In the genomic region with DNA sequence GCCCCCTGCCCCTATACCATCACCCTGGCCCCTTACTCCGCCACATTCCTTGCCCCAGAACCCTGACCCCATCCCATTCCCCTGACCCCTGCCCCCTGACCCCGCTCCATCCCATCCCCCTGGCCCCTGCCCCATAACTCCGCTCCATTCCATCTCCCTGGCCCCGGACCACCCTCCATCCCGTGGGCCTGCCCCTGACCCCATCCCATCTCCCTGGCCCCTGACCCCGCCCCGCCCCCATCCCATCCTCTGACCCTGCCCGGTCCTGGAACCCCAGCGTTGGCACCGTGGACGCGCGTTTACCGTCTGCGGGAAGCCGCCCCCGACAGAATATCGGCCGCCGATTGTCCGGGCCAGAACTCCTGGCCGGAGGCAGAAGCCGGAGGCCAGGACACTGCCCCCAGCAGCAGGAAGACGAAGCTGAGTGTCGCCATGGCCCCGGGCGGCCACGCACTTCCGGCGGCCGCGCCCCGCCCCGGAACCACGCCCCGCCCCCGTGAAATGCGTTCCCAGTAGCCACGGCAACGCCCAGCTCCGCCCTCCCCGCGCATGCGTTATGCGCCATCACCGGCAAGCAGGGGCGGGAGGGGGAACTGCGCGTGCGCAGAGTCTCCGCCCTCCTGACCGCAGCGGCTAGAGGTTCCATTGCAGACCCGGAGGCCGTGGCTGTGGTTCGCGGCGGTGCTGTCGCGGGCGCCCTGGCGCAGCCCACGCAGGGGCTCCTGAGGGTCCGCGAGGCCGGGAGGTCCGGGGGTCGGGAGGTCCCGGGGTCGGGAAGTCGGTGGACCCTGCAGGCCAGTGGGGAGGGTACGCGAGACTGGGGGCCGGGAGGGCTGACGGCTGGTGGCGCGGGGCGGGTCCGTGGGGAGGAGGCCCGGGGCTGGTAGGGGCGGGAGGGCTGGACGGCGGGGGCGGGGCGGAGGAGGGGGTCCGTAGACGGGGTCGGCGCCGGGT, we compare ENCODE assay signal across 8 cellular contexts. TPM values are rescaled to one million over a fixed set of nuclear protein-coding genes. Genes with fewer than 3 reads are reported as not detected.
DNase-seq lines count a peak whose midpoint lies in the region; ATAC-seq and TF ChIP-seq lines count a peak whose summit lies in the region.

A gene with protein sequence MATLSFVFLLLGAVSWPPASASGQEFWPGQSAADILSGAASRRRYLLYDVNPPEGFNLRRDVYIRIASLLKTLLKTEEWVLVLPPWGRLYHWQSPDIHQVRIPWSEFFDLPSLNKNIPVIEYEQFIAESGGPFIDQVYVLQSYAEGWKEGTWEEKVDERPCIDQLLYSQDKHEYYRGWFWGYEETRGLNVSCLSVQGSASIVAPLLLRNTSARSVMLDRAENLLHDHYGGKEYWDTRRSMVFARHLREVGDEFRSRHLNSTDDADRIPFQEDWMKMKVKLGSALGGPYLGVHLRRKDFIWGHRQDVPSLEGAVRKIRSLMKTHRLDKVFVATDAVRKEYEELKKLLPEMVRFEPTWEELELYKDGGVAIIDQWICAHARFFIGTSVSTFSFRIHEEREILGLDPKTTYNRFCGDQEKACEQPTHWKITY (minus strand): TSS at position 458 of the 954 bp plus-strand sequence. CDS start 24 bp downstream, at position 434.

- H3K36me3 Mint-ChIP-seq in activated CD4-positive, alpha-beta T cell treated with anti-CD3 and anti-CD28 coated beads for 36 hours (ENCODE audit: low read depth) = peaks cover 18% of the 10 kb centered on the region

- intact Hi-C loops in activated CD4-positive, alpha-beta T cell treated with anti-CD3 and anti-CD28 coated beads for 36 hours (cut with DNase I, micrococcal nuclease) = loop anchor here (1.0 to 10.0 kb wide), 11 partner anchors 59 to 470 kb away; a partner anchor contains a TSS

- H3K4me3 Mint-ChIP-seq in activated CD4-positive, alpha-beta T cell treated with anti-CD3 and anti-CD28 coated beads for 36 hours = peak within 1 kb of the TSS; percentile 75

- H3K9me3 Mint-ChIP-seq in activated CD4-positive, alpha-beta T cell treated with anti-CD3 and anti-CD28 coated beads for 36 hours (ENCODE audit: low read depth) = no peaks in the 10 kb centered on the region

- no peak for TF ChIP-seq CTCF in BE2C (IDR thresholded peaks at IDR 0.05; ENCODE audit: low read depth, low read length)
- no peak for TF ChIP-seq CTCF in kidney epithelial cell (IDR thresholded peaks at IDR 0.05; ENCODE audit: insufficient read depth, low read length, poor library complexity, severe bottlenecking)

- CTCF ChIA-PET in activated CD4-positive, alpha-beta T cell treated with anti-CD3 and anti-CD28 coated beads for 36 hours (lab: Charles Lee) = interaction anchor here (0.6 to 1.8 kb wide), 5 partner anchors 147 to 224 kb away, joined by 3 to 5 read pairs (median 4); no protein-coding TSS in a partner anchor

- H3K36me3 ChIP-seq in BE2C (peaks cover 19% of the 10 kb centered on the region), kidney epithelial cell (ENCODE audit: control insufficient read depth, insufficient read depth, low read length) (no peaks in the 10 kb centered on the region)

- no peaks in the 10 kb centered on the region for H3K27me3 Mint-ChIP-seq in activated CD4-positive, alpha-beta T cell treated with anti-CD3 and anti-CD28 coated beads for 36 hours

- H3K4me3 ChIP-seq in BE2C (ENCODE audit: low read depth, low read length) = peak within 1 kb of the TSS; percentile 73
- peak within 1 kb of the TSS; percentile 87 for H3K4me3 ChIP-seq in kidney epithelial cell (ENCODE audit: low read depth, low read length)

- POLR2A ChIA-PET in activated CD4-positive, alpha-beta T cell treated with anti-CD3 and anti-CD28 coated beads for 36 hours (lab: Charles Lee) = interaction anchor here (0.6 to 1.0 kb wide), 4 partner anchors 24 to 341 kb away, joined by 3 to 5 read pairs (median 4); no protein-coding TSS in a partner anchor

- H3K4me1 Mint-ChIP-seq in activated CD4-positive, alpha-beta T cell treated with anti-CD3 and anti-CD28 coated beads for 36 hours = peaks cover 15% of the 10 kb centered on the region

- H3K4me1 ChIP-seq in BE2C = peaks cover 3% of the 10 kb centered on the region; the same call in 1 of the 2 replicates

- no peaks in the 10 kb centered on the region for H3K9me3 ChIP-seq in BE2C

- no peaks in the 10 kb centered on the region for H3K27me3 ChIP-seq in BE2C
- no peaks in the 10 kb centered on the region for H3K27me3 ChIP-seq in kidney epithelial cell (ENCODE audit: control insufficient read depth, insufficient read depth, low read length)

- DNase-seq in BE2C (peak; percentile 99), NCI-H524 treated with DMSO at 0.1 percent for 48 hours (lab: John Stamatoyannopoulos, UW) (peak; percentile 47), cerebellum (ENCODE audit: low spot score) (peak; percentile 98), kidney epithelial cell (ENCODE audit: low read depth) (no peak)
- peak; percentile 99 for DNase-seq in activated CD4-positive, alpha-beta T cell treated with anti-CD3 and anti-CD28 coated beads for 36 hours
- DNase-seq in stimulated activated CD4-positive, alpha-beta T cell treated with anti-CD3 and anti-CD28 coated beads, Interleukin-15, amount 100 ng/mL, for 24 hours = peak; percentile 99

- ATAC-seq in GM19324 (IDR thresholded peaks at IDR 0.05; ENCODE audit: low FRiP score, unreplicated experiment) = peak; percentile 85
- peak; percentile 59 for ATAC-seq in HG03457 (IDR thresholded peaks at IDR 0.05; ENCODE audit: unreplicated experiment)
- peak; percentile 86 for ATAC-seq in activated CD4-positive, alpha-beta T cell treated with anti-CD3 and anti-CD28 coated beads for 36 hours

- H3K27ac Mint-ChIP-seq in activated CD4-positive, alpha-beta T cell treated with anti-CD3 and anti-CD28 coated beads for 36 hours = no peak within 1 kb of the TSS

RNA-seq across cellular contexts. Expression of the gene that starts here (rescaled TPM):
- polyA plus RNA-seq in BE2C (2012; ENCODE audit: insufficient read depth, insufficient read length, low read depth) = 83.0 TPM
- 10 to 100 TPM; 14.7 to 14.9 TPM for total RNA-seq in activated CD4-positive, alpha-beta T cell treated with anti-CD3 and anti-CD28 coated beads for 36 hours
- total RNA-seq in cerebellum (14.2 TPM), kidney epithelial cell (22.5 and 38.3 TPM in 2 replicates)
